ENCODE assay signal across 22 cellular contexts in genomic region chr5:161094411-161094810, GRCh38.
DNase-seq lines count a peak whose midpoint lies in the region; ATAC-seq and TF ChIP-seq lines count a peak whose summit lies in the region.
"Had no signal": no experiment of that assay in that cellular context is flagged by ENCODE, and none has a peak within 500 bp of the region (broad histone marks: within the 10 kb centered on the region; RNA-seq: fewer than 3 reads in every experiment).

No MANE protein-coding gene starts in this region.

- H3K4me3 ChIP-seq in epithelial cell of esophagus (ENCODE audit: low read length): no peak overlapping the region
- H3K4me3 ChIP-seq: dorsolateral prefrontal cortex, K562, left lung, suprapubic skin had no signal

- in situ Hi-C loops in KBM-7 (cut with MboI; ENCODE audit: low pct_unique_long_range_greater_than_20kb, low sequenced_read_pairs): no loop called here

- no peak for ATAC-seq in GM19467 (IDR thresholded peaks at IDR 0.05; ENCODE audit: unreplicated experiment)
- no peak for ATAC-seq in GM19397 (IDR thresholded peaks at IDR 0.05; ENCODE audit: unreplicated experiment)
- ATAC-seq: activated T-cell treated with anti-CD3 and anti-CD28 coated beads, Interleukin-2, amount 50 U/mL, for 4 hours; K562; left lung; naive thymus-derived CD4-positive, alpha-beta T cell had no signal

- DNase-seq in EL: peak; percentile 5
- DNase-seq in RPMI7951 (ENCODE audit: low read depth): peak; percentile 18
- DNase-seq in epithelial cell of esophagus (ENCODE audit: low read depth): peak; percentile 65
- DNase-seq in renal cortical epithelial cell (ENCODE audit: low read depth): peak; percentile 79
- DNase-seq in KBM-7: no peak
- DNase-seq: activated CD4-positive, alpha-beta T cell treated with anti-CD3 and anti-CD28 coated beads for 4 hours; activated naive CD4-positive, alpha-beta T cell; activated T-cell treated with anti-CD3 and anti-CD28 coated beads, Interleukin-2, amount 50 U/mL, for 4 hours; caudate nucleus; dorsolateral prefrontal cortex; foreskin melanocyte; left lung; naive thymus-derived CD4-positive, alpha-beta T cell; NCI-H1694; NCI-H526 treated with DMSO at 0.1 percent for 48 hours; occipital lobe; RPMI8226; stimulated activated CD4-positive, alpha-beta T cell treated with anti-CD3 and anti-CD28 coated beads, Interleukin-2, amount 100 ng/mL, for 48 hours had no signal

- TF ChIP-seq CTCF in epithelial cell of esophagus (IDR thresholded peaks at IDR 0.05; ENCODE audit: insufficient read depth, low read depth, low read length, missing control alignments): no peak
